Comparison of ENCODE assay signal across 1 cellular context in genomic region chr11:61447601-61448551, GRCh38.
TF ChIP-seq lines count a peak whose summit lies in the region.

No MANE protein-coding gene starts in this region.

TF ChIP-seq in HCT116, 20 proteins besides CTCF, POLR2A, EP300 and RAD21:
- TF ChIP-seq ZFX (IDR thresholded peaks at IDR 0.05): no peak
- no peak for TF ChIP-seq ZNF274 (IDR thresholded peaks at IDR 0.05; ENCODE audit: low read depth, low read length)
- TF ChIP-seq SP1 (IDR thresholded peaks at IDR 0.05; ENCODE audit: low read depth): no peak
- TF ChIP-seq TCF7L2 (IDR thresholded peaks at IDR 0.05; ENCODE audit: borderline replicate concordance, extremely low read depth, insufficient read depth, insufficient read length): no peak
- no peak for TF ChIP-seq YY1 (IDR thresholded peaks at IDR 0.05; ENCODE audit: extremely low read depth, insufficient replicate concordance, low read depth, low read length)
TF ChIP-seq in HCT116: peak in this region for 0.
